In the genomic region with DNA sequence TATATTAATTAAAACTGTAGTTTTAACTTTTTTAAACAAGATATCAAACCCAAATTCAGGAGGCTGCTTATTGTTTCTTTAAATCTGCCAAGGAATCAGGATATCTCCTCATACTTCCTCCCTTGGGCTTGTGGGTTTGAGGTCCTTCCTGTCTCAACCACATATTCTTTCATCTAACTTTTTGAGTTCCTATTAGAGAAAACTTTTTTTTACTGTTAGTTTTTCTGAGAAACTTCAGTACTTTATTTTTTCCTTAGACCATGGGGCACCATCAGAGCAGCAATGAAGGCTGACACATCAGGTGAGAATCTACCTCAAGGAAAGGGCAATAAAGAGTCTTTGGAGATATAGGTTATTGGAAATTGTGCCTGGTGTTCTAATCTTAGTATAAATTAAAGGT, we compare ENCODE assay signal across 14 cellular contexts. TPM values are rescaled to one million over a fixed set of nuclear protein-coding genes. Genes with fewer than 3 reads are reported as not detected.
DNase-seq lines count a peak whose midpoint lies in the region; ATAC-seq, FAIRE-seq and TF ChIP-seq lines count a peak whose summit lies in the region.
"Had no signal": no experiment of that assay in that cellular context is flagged by ENCODE, and none has a peak within 500 bp of the region (broad histone marks: within the 10 kb centered on the region; RNA-seq: fewer than 3 reads in every experiment).

No MANE protein-coding gene starts in this region.

- CTCF ChIA-PET in CD4-positive, alpha-beta T cell (lab: Charles Lee): interaction anchor here (0.9 kb wide), 1 partner anchor 135 kb away, joined by 4 read pairs; the partner anchor contains the start of gene YTHDC2
- CTCF ChIA-PET in endothelial cell of umbilical vein (lab: Charles Lee): interaction anchor here (2.0 to 3.2 kb wide), 4 partner anchors 41 to 228 kb away, joined by 10 to 77 read pairs (median 22); partner anchors contain the start of gene MCC

- H3K4me3 ChIP-seq in endothelial cell of umbilical vein (replicated peaks in 1 of 3; ENCODE audit: insufficient read depth in 1 of 3, low read depth in 1 of 3, low read length in 3 of 3) (no peak overlapping the region), right lobe of liver (no peak overlapping the region)

- no peaks in the 10 kb centered on the region for H3K79me2 ChIP-seq in endothelial cell of umbilical vein (ENCODE audit: control insufficient read depth, insufficient read depth, low read length)

- ATAC-seq in CD4-positive, alpha-beta T cell (ENCODE audit: poor library complexity): peak; percentile 46
- ATAC-seq in HG03432 (IDR thresholded peaks at IDR 0.05; ENCODE audit: unreplicated experiment) (no peak), right lobe of liver (no peak), HG03025 (IDR thresholded peaks at IDR 0.05; ENCODE audit: low FRiP score, unreplicated experiment) (no peak)

- POLR2A ChIA-PET in CD4-positive, alpha-beta T cell (lab: Charles Lee): no interaction called here
- POLR2A ChIA-PET in endothelial cell of umbilical vein (lab: Charles Lee): no interaction called here

- H3K27me3 ChIP-seq in CD4-positive, alpha-beta T cell (ENCODE audit: control insufficient read depth, insufficient read depth, low read length): no peaks in the 10 kb centered on the region
- H3K27me3 ChIP-seq in endothelial cell of umbilical vein (ENCODE audit: control insufficient read depth in 2 of 2, insufficient read depth in 2 of 2, low read length in 2 of 2) (no peaks in the 10 kb centered on the region), right lobe of liver (no peaks in the 10 kb centered on the region)

- H4K20me1 ChIP-seq in endothelial cell of umbilical vein (replicated peaks; ENCODE audit: control insufficient read depth, extremely low read depth, insufficient read depth, low read length): no peaks in the 10 kb centered on the region

- TF ChIP-seq CTCF in CD4-positive, alpha-beta T cell (IDR thresholded peaks at IDR 0.05): no peak
- TF ChIP-seq CTCF in endothelial cell of umbilical vein (IDR thresholded peaks at IDR 0.05; ENCODE audit: extremely low read depth in 1 of 2, insufficient read depth in 1 of 2, low read depth in 1 of 2, low read length in 2 of 2) (no peak), right lobe of liver (IDR thresholded peaks at IDR 0.05) (no peak)

- peaks cover 58% of the 10 kb centered on the region for H3K4me1 Mint-ChIP-seq in CD4-positive, alpha-beta T cell (ENCODE audit: low read depth)
- H3K4me1 Mint-ChIP-seq in T-helper 1 cell treated with Interleukin-12 subunit alpha and Interleukin-12 subunit beta and Interleukin-4 antibody, amounts not matched to agents 30 μg/mL and 1 μg/mL, for 36 hours (ENCODE audit: low read depth): peaks cover 30% of the 10 kb centered on the region

- no peaks in the 10 kb centered on the region for H3K9me1 ChIP-seq in endothelial cell of umbilical vein (replicated peaks; ENCODE audit: control insufficient read depth, extremely low read depth, insufficient read depth, low read length)

- H3K27ac ChIP-seq in CD4-positive, alpha-beta T cell (ENCODE audit: low read depth, low read length): no peak overlapping the region
- H3K27ac ChIP-seq in KOPT-K1 (ENCODE audit: low read depth, low read length, poor library complexity, severe bottlenecking) (peak overlapping the region; percentile 64), endothelial cell of umbilical vein (ENCODE audit: insufficient read depth, low read depth, low read length) (no peak overlapping the region), right lobe of liver (no peak overlapping the region)

- H3K36me3 Mint-ChIP-seq in CD4-positive, alpha-beta T cell (ENCODE audit: low read depth): no peaks in the 10 kb centered on the region
- H3K36me3 Mint-ChIP-seq in T-helper 1 cell treated with Interleukin-12 subunit alpha and Interleukin-12 subunit beta and Interleukin-4 antibody, amounts not matched to agents 30 μg/mL and 1 μg/mL, for 36 hours (ENCODE audit: low read depth): peaks cover 3% of the 10 kb centered on the region

- intact Hi-C loops in CD4-positive, alpha-beta T cell (cut with DNase I, micrococcal nuclease): loop anchor here (1.0 to 5.0 kb wide), 5 partner anchors 134 to 381 kb away; partner anchors contain the start of gene YTHDC2 (in 1 of the 2)
- intact Hi-C loops in endothelial cell of umbilical vein (cut with micrococcal nuclease): loop anchor here (5.0 kb wide), 1 partner anchor 119 kb away; no protein-coding TSS in a partner anchor
- intact Hi-C loops in right lobe of liver (cut with DNase I): loop anchor here in 1 of 2 donors (10.0 kb wide), 1 partner anchor 127 kb away; no protein-coding TSS in a partner anchor

- H3K9me3 Mint-ChIP-seq in CD4-positive, alpha-beta T cell: no peaks in the 10 kb centered on the region
- H3K9me3 Mint-ChIP-seq in T-helper 1 cell treated with Interleukin-12 subunit alpha and Interleukin-12 subunit beta and Interleukin-4 antibody, amounts not matched to agents 30 μg/mL and 1 μg/mL, for 36 hours: no peaks in the 10 kb centered on the region

- BruUV-seq in endothelial cell of umbilical vein (replicated peaks; lab: Mats Ljungman, UMichigan): no TSS peak

- no peaks in the 10 kb centered on the region for H3K9me3 ChIP-seq in CD4-positive, alpha-beta T cell (ENCODE audit: control insufficient read depth, low read length)
- H3K9me3 ChIP-seq in KOPT-K1 (ENCODE audit: insufficient read depth, low read length, poor library complexity, severe bottlenecking): no peaks in the 10 kb centered on the region
- no peaks in the 10 kb centered on the region for H3K9me3 ChIP-seq in endothelial cell of umbilical vein (replicated peaks; ENCODE audit: control insufficient read depth, insufficient read depth, low read length)
- no peaks in the 10 kb centered on the region for H3K9me3 ChIP-seq in right lobe of liver

- H3K9ac ChIP-seq in endothelial cell of umbilical vein (replicated peaks; ENCODE audit: extremely low read depth, insufficient read depth, low read length): no peak overlapping the region

- peak overlapping the region; percentile 36 for H3K4me3 Mint-ChIP-seq in CD4-positive, alpha-beta T cell
- peak overlapping the region; percentile 59 for H3K4me3 Mint-ChIP-seq in T-helper 1 cell treated with Interleukin-12 subunit alpha and Interleukin-12 subunit beta and Interleukin-4 antibody, amounts not matched to agents 30 μg/mL and 1 μg/mL, for 36 hours

- no peaks in the 10 kb centered on the region for H3K36me3 ChIP-seq in KOPT-K1 (ENCODE audit: insufficient read depth, low read length)
- no peaks in the 10 kb centered on the region for H3K36me3 ChIP-seq in endothelial cell of umbilical vein (ENCODE audit: control insufficient read depth in 2 of 2, extremely low read depth in 1 of 2, insufficient read depth in 2 of 2, low read length in 2 of 2)
- H3K36me3 ChIP-seq in right lobe of liver: no peaks in the 10 kb centered on the region

- H3K4me1 ChIP-seq in endothelial cell of umbilical vein (ENCODE audit: control insufficient read depth, extremely low read depth, insufficient read depth, low read length) (peaks cover 26% of the 10 kb centered on the region), right lobe of liver (no peaks in the 10 kb centered on the region)

- dilution Hi-C loops in endothelial cell of umbilical vein (cut with MboI; ENCODE audit: extremely low pct_ligation_motif_present, low sequenced_read_pairs): no loop called here

- H3K27ac Mint-ChIP-seq in CD4-positive, alpha-beta T cell: no peak overlapping the region
- H3K27ac Mint-ChIP-seq in T-helper 1 cell treated with Interleukin-12 subunit alpha and Interleukin-12 subunit beta and Interleukin-4 antibody, amounts not matched to agents 30 μg/mL and 1 μg/mL, for 36 hours: peak overlapping the region; percentile 17

- H3K4me2 ChIP-seq in endothelial cell of umbilical vein (ENCODE audit: insufficient read depth, low read length): peak overlapping the region; percentile 38

- no peak overlapping the region for H2AFZ ChIP-seq in endothelial cell of umbilical vein (ENCODE audit: low read depth, low read length)

- H3K27me3 Mint-ChIP-seq in CD4-positive, alpha-beta T cell: peaks cover 22% of the 10 kb centered on the region
- H3K27me3 Mint-ChIP-seq in T-helper 1 cell treated with Interleukin-12 subunit alpha and Interleukin-12 subunit beta and Interleukin-4 antibody, amounts not matched to agents 30 μg/mL and 1 μg/mL, for 36 hours (ENCODE audit: low read depth): peaks cover 28% of the 10 kb centered on the region

- FAIRE-seq in endothelial cell of umbilical vein (lab: Jason Lieb, UNC): no peak

- TF ChIP-seq POLR2A in endothelial cell of umbilical vein (IDR thresholded peaks at IDR 0.05; ENCODE audit: low read depth, low read length): no peak
- no peak for TF ChIP-seq POLR2A in right lobe of liver (IDR thresholded peaks at IDR 0.05)

- DNase-seq in CD4-positive, alpha-beta T cell: no peak
- peak; percentile 21 for DNase-seq in endothelial cell of umbilical vein (ENCODE audit: low read depth, low spot score)
- no peak for DNase-seq in retina
- no peak for DNase-seq in right lobe of liver
- DNase-seq: activated CD4-positive, CD25-positive, alpha-beta regulatory T cell; NCI-H1417; nucleus accumbens had no signal

TF ChIP-seq in endothelial cell of umbilical vein, 7 proteins besides CTCF, POLR2A, EP300 and RAD21:
- TF ChIP-seq POLR2AphosphoS5 (IDR thresholded peaks at IDR 0.05; ENCODE audit: insufficient read depth, low read depth, low read length) (no peak), JUN (IDR thresholded peaks at IDR 0.05; ENCODE audit: borderline replicate concordance, insufficient read depth, insufficient read length, low read depth) (no peak), MYC (IDR thresholded peaks at IDR 0.05; ENCODE audit: low read depth, low read length) (no peak), FOS (IDR thresholded peaks at IDR 0.05; ENCODE audit: borderline replicate concordance, insufficient read depth, low read length) (no peak)
- TF ChIP-seq, protein P1, sequence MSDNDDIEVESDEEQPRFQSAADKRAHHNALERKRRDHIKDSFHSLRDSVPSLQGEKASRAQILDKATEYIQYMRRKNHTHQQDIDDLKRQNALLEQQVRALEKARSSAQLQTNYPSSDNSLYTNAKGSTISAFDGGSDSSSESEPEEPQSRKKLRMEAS (IDR thresholded peaks at IDR 0.05; ENCODE audit: insufficient read depth, insufficient read length): no peak

RNA-seq across cellular contexts. Expression of gene TSSK1B, which starts 56.7 kb away (rescaled TPM):
- not detected for total RNA-seq in CD4-positive, alpha-beta T cell
- 0.12 TPM in 1 of 2 replicates, not detected in the other for total RNA-seq in endothelial cell of umbilical vein
- 0.03 TPM in 1 of 2 replicates, not detected in the other for polyA plus RNA-seq in endothelial cell of umbilical vein
- polyA plus RNA-seq in endothelial cell of umbilical vein (2011; cell fraction: cytosol; rRNA removed): 0.03 TPM in 2 replicates
- polyA plus RNA-seq in endothelial cell of umbilical vein (2011; cell fraction: nucleus; rRNA removed): 0.25 and 0.60 TPM in 2 replicates
- polyA plus RNA-seq in endothelial cell of umbilical vein (2012): 0.07 TPM in 1 of 2 replicates, not detected in the other
- 0.17 and 0.25 TPM in 2 replicates for polyA minus RNA-seq in endothelial cell of umbilical vein
- polyA minus RNA-seq in endothelial cell of umbilical vein (2011; cell fraction: cytosol; rRNA and poly(A)+ RNA removed): not detected
- polyA minus RNA-seq in endothelial cell of umbilical vein (2011; cell fraction: nucleus; rRNA and poly(A)+ RNA removed): 0.67 and 1.8 TPM in 2 replicates
- total RNA-seq in right lobe of liver: not detected
- total RNA-seq: H1, mesenteric fat pad, OCI-LY7 had no signal
